ENCODE assay signal across 2 cellular contexts in the genomic region with DNA sequence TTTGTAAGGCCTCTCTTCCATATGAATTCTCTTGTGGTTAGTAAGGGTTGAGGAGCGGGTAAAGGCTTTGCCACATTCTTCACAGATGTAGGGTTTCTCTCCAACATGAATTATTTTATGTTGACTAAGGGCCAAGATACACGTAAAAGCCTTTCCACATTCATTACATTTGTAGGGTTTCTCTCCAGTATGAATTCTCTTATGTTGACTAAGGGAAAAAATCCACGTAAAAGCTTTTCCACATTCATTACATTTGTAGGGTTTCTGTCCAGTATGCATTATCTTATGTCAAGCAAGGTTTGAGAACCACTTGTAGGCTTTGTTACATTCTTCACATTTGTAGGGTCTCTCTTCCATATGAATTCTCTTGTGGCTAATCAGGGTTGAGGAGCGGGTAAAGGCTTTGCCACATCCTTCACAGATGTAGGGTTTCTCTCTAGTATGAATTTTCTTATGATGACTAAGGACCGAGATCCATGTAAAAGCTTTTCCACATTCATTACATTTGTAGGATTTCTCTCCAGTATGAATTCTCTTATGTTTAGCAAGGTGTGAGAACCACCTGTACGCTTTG.
TF ChIP-seq lines count a peak whose summit lies in the region.

No MANE protein-coding gene starts in this region.

TF ChIP-seq in HCT116, 20 proteins besides CTCF, POLR2A, EP300 and RAD21 (continued from another document):
- TF ChIP-seq, protein P1, sequence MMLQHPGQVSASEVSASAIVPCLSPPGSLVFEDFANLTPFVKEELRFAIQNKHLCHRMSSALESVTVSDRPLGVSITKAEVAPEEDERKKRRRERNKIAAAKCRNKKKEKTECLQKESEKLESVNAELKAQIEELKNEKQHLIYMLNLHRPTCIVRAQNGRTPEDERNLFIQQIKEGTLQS (IDR thresholded peaks at IDR 0.05), result no peak
- TF ChIP-seq ZNF274 (IDR thresholded peaks at IDR 0.05; ENCODE audit: low read depth, low read length), result peak; percentile 66
- TF ChIP-seq, protein P2, sequence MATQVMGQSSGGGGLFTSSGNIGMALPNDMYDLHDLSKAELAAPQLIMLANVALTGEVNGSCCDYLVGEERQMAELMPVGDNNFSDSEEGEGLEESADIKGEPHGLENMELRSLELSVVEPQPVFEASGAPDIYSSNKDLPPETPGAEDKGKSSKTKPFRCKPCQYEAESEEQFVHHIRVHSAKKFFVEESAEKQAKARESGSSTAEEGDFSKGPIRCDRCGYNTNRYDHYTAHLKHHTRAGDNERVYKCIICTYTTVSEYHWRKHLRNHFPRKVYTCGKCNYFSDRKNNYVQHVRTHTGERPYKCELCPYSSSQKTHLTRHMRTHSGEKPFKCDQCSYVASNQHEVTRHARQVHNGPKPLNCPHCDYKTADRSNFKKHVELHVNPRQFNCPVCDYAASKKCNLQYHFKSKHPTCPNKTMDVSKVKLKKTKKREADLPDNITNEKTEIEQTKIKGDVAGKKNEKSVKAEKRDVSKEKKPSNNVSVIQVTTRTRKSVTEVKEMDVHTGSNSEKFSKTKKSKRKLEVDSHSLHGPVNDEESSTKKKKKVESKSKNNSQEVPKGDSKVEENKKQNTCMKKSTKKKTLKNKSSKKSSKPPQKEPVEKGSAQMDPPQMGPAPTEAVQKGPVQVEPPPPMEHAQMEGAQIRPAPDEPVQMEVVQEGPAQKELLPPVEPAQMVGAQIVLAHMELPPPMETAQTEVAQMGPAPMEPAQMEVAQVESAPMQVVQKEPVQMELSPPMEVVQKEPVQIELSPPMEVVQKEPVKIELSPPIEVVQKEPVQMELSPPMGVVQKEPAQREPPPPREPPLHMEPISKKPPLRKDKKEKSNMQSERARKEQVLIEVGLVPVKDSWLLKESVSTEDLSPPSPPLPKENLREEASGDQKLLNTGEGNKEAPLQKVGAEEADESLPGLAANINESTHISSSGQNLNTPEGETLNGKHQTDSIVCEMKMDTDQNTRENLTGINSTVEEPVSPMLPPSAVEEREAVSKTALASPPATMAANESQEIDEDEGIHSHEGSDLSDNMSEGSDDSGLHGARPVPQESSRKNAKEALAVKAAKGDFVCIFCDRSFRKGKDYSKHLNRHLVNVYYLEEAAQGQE (IDR thresholded peaks at IDR 0.05; ENCODE audit: low read depth), result no peak

TF ChIP-seq in H1, 55 proteins besides CTCF, POLR2A, EP300 and RAD21:
- TF ChIP-seq, protein P3, sequence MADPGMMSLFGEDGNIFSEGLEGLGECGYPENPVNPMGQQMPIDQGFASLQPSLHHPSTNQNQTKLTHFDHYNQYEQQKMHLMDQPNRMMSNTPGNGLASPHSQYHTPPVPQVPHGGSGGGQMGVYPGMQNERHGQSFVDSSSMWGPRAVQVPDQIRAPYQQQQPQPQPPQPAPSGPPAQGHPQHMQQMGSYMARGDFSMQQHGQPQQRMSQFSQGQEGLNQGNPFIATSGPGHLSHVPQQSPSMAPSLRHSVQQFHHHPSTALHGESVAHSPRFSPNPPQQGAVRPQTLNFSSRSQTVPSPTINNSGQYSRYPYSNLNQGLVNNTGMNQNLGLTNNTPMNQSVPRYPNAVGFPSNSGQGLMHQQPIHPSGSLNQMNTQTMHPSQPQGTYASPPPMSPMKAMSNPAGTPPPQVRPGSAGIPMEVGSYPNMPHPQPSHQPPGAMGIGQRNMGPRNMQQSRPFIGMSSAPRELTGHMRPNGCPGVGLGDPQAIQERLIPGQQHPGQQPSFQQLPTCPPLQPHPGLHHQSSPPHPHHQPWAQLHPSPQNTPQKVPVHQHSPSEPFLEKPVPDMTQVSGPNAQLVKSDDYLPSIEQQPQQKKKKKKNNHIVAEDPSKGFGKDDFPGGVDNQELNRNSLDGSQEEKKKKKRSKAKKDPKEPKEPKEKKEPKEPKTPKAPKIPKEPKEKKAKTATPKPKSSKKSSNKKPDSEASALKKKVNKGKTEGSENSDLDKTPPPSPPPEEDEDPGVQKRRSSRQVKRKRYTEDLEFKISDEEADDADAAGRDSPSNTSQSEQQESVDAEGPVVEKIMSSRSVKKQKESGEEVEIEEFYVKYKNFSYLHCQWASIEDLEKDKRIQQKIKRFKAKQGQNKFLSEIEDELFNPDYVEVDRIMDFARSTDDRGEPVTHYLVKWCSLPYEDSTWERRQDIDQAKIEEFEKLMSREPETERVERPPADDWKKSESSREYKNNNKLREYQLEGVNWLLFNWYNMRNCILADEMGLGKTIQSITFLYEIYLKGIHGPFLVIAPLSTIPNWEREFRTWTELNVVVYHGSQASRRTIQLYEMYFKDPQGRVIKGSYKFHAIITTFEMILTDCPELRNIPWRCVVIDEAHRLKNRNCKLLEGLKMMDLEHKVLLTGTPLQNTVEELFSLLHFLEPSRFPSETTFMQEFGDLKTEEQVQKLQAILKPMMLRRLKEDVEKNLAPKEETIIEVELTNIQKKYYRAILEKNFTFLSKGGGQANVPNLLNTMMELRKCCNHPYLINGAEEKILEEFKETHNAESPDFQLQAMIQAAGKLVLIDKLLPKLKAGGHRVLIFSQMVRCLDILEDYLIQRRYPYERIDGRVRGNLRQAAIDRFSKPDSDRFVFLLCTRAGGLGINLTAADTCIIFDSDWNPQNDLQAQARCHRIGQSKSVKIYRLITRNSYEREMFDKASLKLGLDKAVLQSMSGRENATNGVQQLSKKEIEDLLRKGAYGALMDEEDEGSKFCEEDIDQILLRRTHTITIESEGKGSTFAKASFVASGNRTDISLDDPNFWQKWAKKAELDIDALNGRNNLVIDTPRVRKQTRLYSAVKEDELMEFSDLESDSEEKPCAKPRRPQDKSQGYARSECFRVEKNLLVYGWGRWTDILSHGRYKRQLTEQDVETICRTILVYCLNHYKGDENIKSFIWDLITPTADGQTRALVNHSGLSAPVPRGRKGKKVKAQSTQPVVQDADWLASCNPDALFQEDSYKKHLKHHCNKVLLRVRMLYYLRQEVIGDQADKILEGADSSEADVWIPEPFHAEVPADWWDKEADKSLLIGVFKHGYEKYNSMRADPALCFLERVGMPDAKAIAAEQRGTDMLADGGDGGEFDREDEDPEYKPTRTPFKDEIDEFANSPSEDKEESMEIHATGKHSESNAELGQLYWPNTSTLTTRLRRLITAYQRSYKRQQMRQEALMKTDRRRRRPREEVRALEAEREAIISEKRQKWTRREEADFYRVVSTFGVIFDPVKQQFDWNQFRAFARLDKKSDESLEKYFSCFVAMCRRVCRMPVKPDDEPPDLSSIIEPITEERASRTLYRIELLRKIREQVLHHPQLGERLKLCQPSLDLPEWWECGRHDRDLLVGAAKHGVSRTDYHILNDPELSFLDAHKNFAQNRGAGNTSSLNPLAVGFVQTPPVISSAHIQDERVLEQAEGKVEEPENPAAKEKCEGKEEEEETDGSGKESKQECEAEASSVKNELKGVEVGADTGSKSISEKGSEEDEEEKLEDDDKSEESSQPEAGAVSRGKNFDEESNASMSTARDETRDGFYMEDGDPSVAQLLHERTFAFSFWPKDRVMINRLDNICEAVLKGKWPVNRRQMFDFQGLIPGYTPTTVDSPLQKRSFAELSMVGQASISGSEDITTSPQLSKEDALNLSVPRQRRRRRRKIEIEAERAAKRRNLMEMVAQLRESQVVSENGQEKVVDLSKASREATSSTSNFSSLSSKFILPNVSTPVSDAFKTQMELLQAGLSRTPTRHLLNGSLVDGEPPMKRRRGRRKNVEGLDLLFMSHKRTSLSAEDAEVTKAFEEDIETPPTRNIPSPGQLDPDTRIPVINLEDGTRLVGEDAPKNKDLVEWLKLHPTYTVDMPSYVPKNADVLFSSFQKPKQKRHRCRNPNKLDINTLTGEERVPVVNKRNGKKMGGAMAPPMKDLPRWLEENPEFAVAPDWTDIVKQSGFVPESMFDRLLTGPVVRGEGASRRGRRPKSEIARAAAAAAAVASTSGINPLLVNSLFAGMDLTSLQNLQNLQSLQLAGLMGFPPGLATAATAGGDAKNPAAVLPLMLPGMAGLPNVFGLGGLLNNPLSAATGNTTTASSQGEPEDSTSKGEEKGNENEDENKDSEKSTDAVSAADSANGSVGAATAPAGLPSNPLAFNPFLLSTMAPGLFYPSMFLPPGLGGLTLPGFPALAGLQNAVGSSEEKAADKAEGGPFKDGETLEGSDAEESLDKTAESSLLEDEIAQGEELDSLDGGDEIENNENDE (IDR thresholded peaks at IDR 0.05; ENCODE audit: insufficient replicate concordance, low read length), result no peak
- TF ChIP-seq ZNF274 (IDR thresholded peaks at IDR 0.05; ENCODE audit: borderline replicate concordance, extremely low read depth, low read length), result peak; percentile 89
- TF ChIP-seq, protein P1 (IDR thresholded peaks at IDR 0.05; ENCODE audit: insufficient read depth, low read depth, low read length), result no peak
